ENCODE assay signal across 17 cellular contexts in the genomic region with DNA sequence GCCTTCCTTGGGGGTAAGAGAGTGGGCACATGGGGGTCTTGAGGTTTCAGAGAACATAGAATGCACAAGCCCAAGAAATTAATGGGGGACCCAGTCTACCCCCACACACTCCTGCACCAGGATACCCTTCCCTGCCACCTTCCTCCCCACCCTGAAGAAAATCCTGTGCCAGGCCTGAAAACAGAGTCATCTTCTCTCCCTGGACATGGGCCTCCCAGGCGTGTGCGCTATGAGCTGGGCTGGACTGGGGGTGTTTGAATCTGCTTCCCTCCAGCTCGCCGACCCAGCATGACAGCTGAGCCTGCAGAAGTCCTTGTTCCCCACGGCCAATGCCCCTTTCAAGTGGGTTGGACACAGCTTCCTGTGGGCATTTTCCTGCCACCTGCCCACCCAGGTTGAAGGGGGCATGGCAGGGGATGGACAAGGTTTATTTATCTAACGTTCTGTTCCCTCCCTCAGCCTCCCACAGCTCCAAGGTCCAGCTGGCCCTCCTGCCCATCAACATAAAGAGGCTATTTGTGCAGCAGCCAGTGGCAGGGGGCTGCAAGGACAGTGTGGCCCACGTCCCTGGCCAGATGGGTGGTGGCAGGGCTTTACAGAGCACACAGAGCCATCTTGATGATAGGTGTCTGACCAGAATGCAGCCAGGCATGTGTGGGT.
DNase-seq lines count a peak whose midpoint lies in the region; ATAC-seq and TF ChIP-seq lines count a peak whose summit lies in the region.
"Had no signal": no experiment of that assay in that cellular context is flagged by ENCODE, and none has a peak within 500 bp of the region (broad histone marks: within the 10 kb centered on the region; RNA-seq: fewer than 3 reads in every experiment).

No MANE protein-coding gene starts in this region.

- TF ChIP-seq CTCF in breast epithelium (IDR thresholded peaks at IDR 0.05) (no peak), MCF 10A (IDR thresholded peaks at IDR 0.05; ENCODE audit: unreplicated experiment) (no peak), RWPE2 (IDR thresholded peaks at IDR 0.05; ENCODE audit: poor library complexity, severe bottlenecking) (no peak), colonic mucosa (IDR thresholded peaks at IDR 0.05) (no peak), endothelial cell (IDR thresholded peaks at IDR 0.05; ENCODE audit: unreplicated experiment) (no peak)

- BruUV-seq in MCF 10A (replicated peaks; lab: Mats Ljungman, UMichigan): no TSS peak

- DNase-seq in breast epithelium (ENCODE audit: low spot score in 2 of 2) (no peak), MCF 10A (ENCODE audit: unreplicated experiment) (no peak), RWPE2 (ENCODE audit: low spot score) (no peak), colonic mucosa (no peak), COLO829 (ENCODE audit: low spot score) (no peak), endothelial cell (ENCODE audit: low spot score) (no peak)
- DNase-seq in stimulated activated effector memory CD8-positive, alpha-beta T cell treated with anti-CD3 and anti-CD28 coated beads, Interleukin-12 subunit alpha, Interleukin-12 subunit beta, amount 100 ng/mL, for 72 hours (ENCODE audit: low spot score in 2 of 2): no peak
- DNase-seq: 8988T, COR-L47, H9, MV-4-11, NCI-H1417 treated with DMSO at 0.1 percent for 48 hours, NCI-H2081, NCI-H510A treated with DMSO at 0.1 percent for 48 hours had no signal

- H3K9me3 ChIP-seq in breast epithelium: no peaks in the 10 kb centered on the region
- H3K9me3 ChIP-seq in RWPE2 (ENCODE audit: severe bottlenecking): no peaks in the 10 kb centered on the region
- H3K9me3 ChIP-seq in colonic mucosa: no peaks in the 10 kb centered on the region

- TF ChIP-seq POLR2A in breast epithelium (IDR thresholded peaks at IDR 0.05): no peak

- H3K27me3 ChIP-seq in breast epithelium (no peaks in the 10 kb centered on the region), RWPE2 (ENCODE audit: insufficient read depth, poor library complexity, severe bottlenecking) (no peaks in the 10 kb centered on the region), layer of hippocampus (ENCODE audit: control insufficient read depth, insufficient read depth, low read length) (no peaks in the 10 kb centered on the region), colonic mucosa (no peaks in the 10 kb centered on the region)

- H3K36me3 Mint-ChIP-seq in MCF 10A (ENCODE audit: insufficient read depth, unreplicated experiment) (no peaks in the 10 kb centered on the region), endothelial cell (ENCODE audit: low read depth, unreplicated experiment) (peaks cover 19% of the 10 kb centered on the region)
- H3K36me3 Mint-ChIP-seq in stimulated activated effector memory CD8-positive, alpha-beta T cell treated with anti-CD3 and anti-CD28 coated beads, Interleukin-12 subunit alpha, Interleukin-12 subunit beta, amount 100 ng/mL, for 72 hours: no peaks in the 10 kb centered on the region
- H3K36me3 Mint-ChIP-seq: IgD-negative memory B cell had no signal

- H3K4me1 Mint-ChIP-seq in MCF 10A (ENCODE audit: insufficient read depth, unreplicated experiment): peaks cover 25% of the 10 kb centered on the region
- H3K4me1 Mint-ChIP-seq in stimulated activated effector memory CD8-positive, alpha-beta T cell treated with anti-CD3 and anti-CD28 coated beads, Interleukin-12 subunit alpha, Interleukin-12 subunit beta, amount 100 ng/mL, for 72 hours: peaks cover 2% of the 10 kb centered on the region
- H3K4me1 Mint-ChIP-seq in endothelial cell (ENCODE audit: unreplicated experiment): peaks cover 11% of the 10 kb centered on the region
- H3K4me1 Mint-ChIP-seq: IgD-negative memory B cell had no signal

- CTCF ChIA-PET in MCF 10A (lab: Yijun Ruan, JAX): interaction anchor here (0.6 to 10.7 kb wide), 16 partner anchors 11 to 183 kb away, joined by 3 to 203 read pairs (median 8); a partner anchor contains a TSS

- H3K27ac ChIP-seq in breast epithelium: peak overlapping the region; percentile 93 to 95
- H3K27ac ChIP-seq in RWPE2 (ENCODE audit: poor library complexity, severe bottlenecking): peak overlapping the region; percentile 72
- H3K27ac ChIP-seq in layer of hippocampus (ENCODE audit: low read depth, low read length): peak overlapping the region; percentile 95
- no peak overlapping the region for H3K27ac ChIP-seq in colonic mucosa
- H3K27ac ChIP-seq: C4-2B had no signal

- H3K27me3 Mint-ChIP-seq in MCF 10A (ENCODE audit: insufficient read depth, unreplicated experiment): no peaks in the 10 kb centered on the region
- peaks cover 10% of the 10 kb centered on the region for H3K27me3 Mint-ChIP-seq in endothelial cell (ENCODE audit: unreplicated experiment)

- no peak for ATAC-seq in RWPE2 (ENCODE audit: low read depth)
- no peak for ATAC-seq in stimulated activated effector memory CD8-positive, alpha-beta T cell treated with anti-CD3 and anti-CD28 coated beads, Interleukin-12 subunit alpha, Interleukin-12 subunit beta, amount 100 ng/mL, for 72 hours

- H3K4me3 ChIP-seq in breast epithelium: no peak overlapping the region
- H3K4me3 ChIP-seq in RWPE2 (ENCODE audit: severe bottlenecking): no peak overlapping the region
- H3K4me3 ChIP-seq in colonic mucosa: no peak overlapping the region

- H3K4me1 ChIP-seq in breast epithelium: peaks cover 5 to 23% of the 10 kb centered on the region in 2 donors
- H3K4me1 ChIP-seq in RWPE2 (ENCODE audit: insufficient read depth, poor library complexity, severe bottlenecking): peaks cover 33% of the 10 kb centered on the region
- no peaks in the 10 kb centered on the region for H3K4me1 ChIP-seq in colonic mucosa

- H3K9me3 Mint-ChIP-seq in MCF 10A (ENCODE audit: unreplicated experiment): no peaks in the 10 kb centered on the region
- no peaks in the 10 kb centered on the region for H3K9me3 Mint-ChIP-seq in stimulated activated effector memory CD8-positive, alpha-beta T cell treated with anti-CD3 and anti-CD28 coated beads, Interleukin-12 subunit alpha, Interleukin-12 subunit beta, amount 100 ng/mL, for 72 hours
- H3K9me3 Mint-ChIP-seq in endothelial cell (ENCODE audit: unreplicated experiment): no peaks in the 10 kb centered on the region
- H3K9me3 Mint-ChIP-seq: H9, IgD-negative memory B cell had no signal

- no peaks in the 10 kb centered on the region for H3K36me3 ChIP-seq in breast epithelium
- H3K36me3 ChIP-seq in RWPE2 (ENCODE audit: low read depth): peaks cover 33% of the 10 kb centered on the region
- H3K36me3 ChIP-seq in colonic mucosa: no peaks in the 10 kb centered on the region

- intact Hi-C loops in breast epithelium (cut with DNase I; ENCODE audit: low total_unique reads) (no loop called here), MCF 10A (cut with micrococcal nuclease) (loop anchor here (10.0 kb wide), 2 partner anchors 60 to 300 kb away; no protein-coding TSS in a partner anchor), colonic mucosa (cut with DNase I) (loop anchor here (5.0 kb wide), 1 partner anchor 168 kb away; no protein-coding TSS in a partner anchor)

- H3K4me3 Mint-ChIP-seq in MCF 10A (ENCODE audit: unreplicated experiment): no peak overlapping the region
- no peak overlapping the region for H3K4me3 Mint-ChIP-seq in stimulated activated effector memory CD8-positive, alpha-beta T cell treated with anti-CD3 and anti-CD28 coated beads, Interleukin-12 subunit alpha, Interleukin-12 subunit beta, amount 100 ng/mL, for 72 hours
- H3K4me3 Mint-ChIP-seq in endothelial cell (ENCODE audit: unreplicated experiment): no peak overlapping the region
- H3K4me3 Mint-ChIP-seq: H9, IgD-negative memory B cell had no signal

- POLR2A ChIA-PET in MCF 10A (lab: Yijun Ruan, JAX): interaction anchor here (1.0 to 1.5 kb wide), 3 partner anchors 142 to 171 kb away, joined by 3 read pairs; no protein-coding TSS in a partner anchor

- no peak overlapping the region for H3K27ac Mint-ChIP-seq in MCF 10A (ENCODE audit: low read depth, unreplicated experiment)
- peak overlapping the region; percentile 58 for H3K27ac Mint-ChIP-seq in stimulated activated effector memory CD8-positive, alpha-beta T cell treated with anti-CD3 and anti-CD28 coated beads, Interleukin-12 subunit alpha, Interleukin-12 subunit beta, amount 100 ng/mL, for 72 hours
- no peak overlapping the region for H3K27ac Mint-ChIP-seq in endothelial cell (ENCODE audit: unreplicated experiment)

- H3K9ac ChIP-seq in colonic mucosa (ENCODE audit: low read depth in 2 of 2, low read length in 2 of 2): no peak overlapping the region
